Comparison of ENCODE assay signal across 26 cellular contexts in genomic region chr6:103011605-103012004, GRCh38.
A peak's percentile ranks its signal among the peaks of the same experiment; 100 is the strongest.
DNase-seq lines count a peak whose midpoint lies in the region.
"Had no signal": no experiment of that assay in that cellular context is flagged by ENCODE, and none has a peak within 500 bp of the region (broad histone marks: within the 10 kb centered on the region; RNA-seq: fewer than 3 reads in every experiment).

No MANE protein-coding gene starts in this region.

- no peaks in the 10 kb centered on the region for H3K27me3 ChIP-seq in Karpas-422 (ENCODE audit: low read length)
- H3K27me3 ChIP-seq: suprapubic skin, upper lobe of left lung had no signal

- DNase-seq in SKM-1 treated with dmso at 0.1 percent for 144 hours (lab: John Stamatoyannopoulos, UW; ENCODE audit: unreplicated experiment) (peak; percentile 34), SKM-1 (lab: John Stamatoyannopoulos, UW; ENCODE audit: unreplicated experiment) (no peak), Karpas-422 (peak; percentile 55), SIG-M5 (lab: John Stamatoyannopoulos, UW) (peak; percentile 14), DMS53 (lab: John Stamatoyannopoulos, UW) (no peak), NCI-H748 treated with DMSO at 0.1 percent for 48 hours (lab: John Stamatoyannopoulos, UW) (no peak), cerebellar nuclear complex (lab: John Stamatoyannopoulos, UW) (no peak), NCI-H2171 treated with DMSO at 0.1 percent for 48 hours (lab: John Stamatoyannopoulos, UW) (no peak)
- DNase-seq: activated CD4-positive, alpha-beta memory T cell treated with anti-CD3 and anti-CD28 coated beads, Interleukin-2, amount 10 ng/mL, durations not matched to agents 7 days and 5 days; activated CD8-positive, alpha-beta memory T cell treated with anti-CD3 and anti-CD28 coated beads, Interleukin-2, amount 50 U/mL, for 4 hours; activated naive CD4-positive, alpha-beta T cell treated with Interleukin-2 at 50 U/mL for 16 hours; AML-193; Calu3; caudate nucleus; CD4-positive, CD25-positive, alpha-beta regulatory T cell; DND-41; erythroblast; GF-D8; GM23248; KBM-7; NCI-H1436 treated with DMSO at 0.1 percent for 48 hours; NCI-H774; Right ventricle myocardium superior; upper lobe of left lung had no signal

- H3K9ac ChIP-seq in Karpas-422 (ENCODE audit: low read length), result no peak overlapping the region
- H3K9ac ChIP-seq: GM23248 had no signal

- H3K4me3 ChIP-seq in Karpas-422 (ENCODE audit: low read length), result no peak overlapping the region
- H3K4me3 ChIP-seq: GM23248, suprapubic skin, upper lobe of left lung had no signal

- H3K27ac ChIP-seq in Karpas-422 (ENCODE audit: low read length), result no peak overlapping the region
- H3K27ac ChIP-seq: GM23248, HL-60, suprapubic skin, upper lobe of left lung had no signal

- H2AFZ ChIP-seq in Karpas-422 (ENCODE audit: low read length), result no peak overlapping the region
- H2AFZ ChIP-seq: GM23248 had no signal

- H3K4me1 ChIP-seq in Karpas-422 (ENCODE audit: low read length), result peaks cover 12% of the 10 kb centered on the region; the same call in 1 of the 2 replicates
- H3K4me1 ChIP-seq: suprapubic skin, upper lobe of left lung had no signal

- no peak overlapping the region for H3K4me2 ChIP-seq in Karpas-422 (ENCODE audit: low read depth, low read length, poor library complexity, severe bottlenecking)

- no peaks in the 10 kb centered on the region for H3K36me3 ChIP-seq in Karpas-422 (ENCODE audit: insufficient read depth, low read length)
- H3K36me3 ChIP-seq: suprapubic skin, upper lobe of left lung had no signal

- H3K9me3 ChIP-seq in Karpas-422 (ENCODE audit: low read length), result no peaks in the 10 kb centered on the region
- H3K9me3 ChIP-seq: suprapubic skin, upper lobe of left lung had no signal

- H4K20me1 ChIP-seq in Karpas-422 (ENCODE audit: insufficient read depth, low read depth, low read length), result no peaks in the 10 kb centered on the region

- no peaks in the 10 kb centered on the region for H3K9me2 ChIP-seq in Karpas-422 (replicated peaks; ENCODE audit: insufficient read depth, low read length)

- no peaks in the 10 kb centered on the region for H3K79me2 ChIP-seq in Karpas-422 (ENCODE audit: low read length)

Comparison
In these comparisons a context has a peak if more than half of its experiments do, and no peak if none do; other contexts are left out.
1. DNase-seq: peak in SKM-1 treated with dmso at 0.1 percent for 144 hours (single experiment), Karpas-422 (single experiment) and SIG-M5 (single experiment); none in SKM-1 (single experiment), DMS53 (single experiment), NCI-H748 treated with DMSO at 0.1 percent for 48 hours (single experiment), cerebellar nuclear complex (0 of 2) and NCI-H2171 treated with DMSO at 0.1 percent for 48 hours (single experiment).